ENCODE assay signal across 1 cellular context in genomic region chr22:32409977-32410376, GRCh38.
TF ChIP-seq lines count a peak whose summit lies in the region.

No MANE protein-coding gene starts in this region.

TF ChIP-seq in GM23338, 12 proteins besides CTCF, POLR2A, EP300 and RAD21 (continued from another document):
- TF ChIP-seq ZNF462 (CRISPR knock-in tag; IDR thresholded peaks at IDR 0.05) (no peak), ETS1 (IDR thresholded peaks at IDR 0.05) (no peak), EZH2phosphoT487 (IDR thresholded peaks at IDR 0.05; ENCODE audit: unreplicated experiment) (no peak), CREB1 (CRISPR knock-in tag; IDR thresholded peaks at IDR 0.05; ENCODE audit: low read depth) (no peak), JUNB (IDR thresholded peaks at IDR 0.05; ENCODE audit: unreplicated experiment) (no peak), EZH2 (IDR thresholded peaks at IDR 0.05; ENCODE audit: low read depth, unreplicated experiment) (no peak), POLR2AphosphoS5 (IDR thresholded peaks at IDR 0.05; ENCODE audit: low read depth) (no peak)
